In the genomic region with DNA sequence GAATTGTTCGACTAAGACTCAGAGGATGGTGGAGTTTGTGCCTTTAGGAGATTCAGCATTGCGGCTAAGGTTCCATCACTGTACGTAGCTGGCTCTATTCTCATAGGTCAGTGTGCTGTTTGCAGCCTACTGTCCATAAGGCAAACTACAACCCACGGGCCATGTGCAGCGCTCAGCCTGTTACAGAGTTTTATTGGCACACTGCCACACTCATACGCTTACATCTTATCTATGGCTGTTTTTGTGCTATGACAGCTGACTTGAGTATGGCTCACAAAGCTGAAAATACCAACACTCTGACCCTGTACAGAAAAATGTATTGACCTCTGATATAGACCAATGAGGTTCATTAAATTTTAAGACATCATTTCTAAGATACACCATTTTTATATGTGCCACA, we compare ENCODE assay signal across 13 cellular contexts.
A peak's percentile ranks its signal among the peaks of the same experiment; 100 is the strongest.
DNase-seq lines count a peak whose midpoint lies in the region; ATAC-seq, FAIRE-seq and TF ChIP-seq lines count a peak whose summit lies in the region.
"Had no signal": no experiment of that assay in that cellular context is flagged by ENCODE, and none has a peak within 500 bp of the region (broad histone marks: within the 10 kb centered on the region; RNA-seq: fewer than 3 reads in every experiment).

No MANE protein-coding gene starts in this region.

- no peak overlapping the region for H3K4me2 ChIP-seq in neural progenitor cell

- CTCF ChIA-PET in Panc1 (lab: Charles Lee), result no interaction called here

- no peak overlapping the region for H2AFZ ChIP-seq in neural progenitor cell (replicated peaks)

- H3K27ac Mint-ChIP-seq in neural progenitor cell, result no peak overlapping the region
- H3K27ac Mint-ChIP-seq: activated naive CD8-positive, alpha-beta T cell had no signal

- H3K36me3 ChIP-seq in Panc1 (ENCODE audit: control insufficient read depth, insufficient read depth, low read length) (no peaks in the 10 kb centered on the region), small intestine (ENCODE audit: control insufficient read depth in 2 of 2, insufficient read depth in 2 of 2, low read length in 2 of 2) (no peaks in the 10 kb centered on the region), neural progenitor cell (no peaks in the 10 kb centered on the region)
- H3K36me3 ChIP-seq: colonic mucosa had no signal

- peaks cover 2% of the 10 kb centered on the region for H3K36me3 Mint-ChIP-seq in neural progenitor cell
- H3K36me3 Mint-ChIP-seq: natural killer cell had no signal

- intact Hi-C loops in Panc1 (cut with micrococcal nuclease; ENCODE audit: unreplicated experiment), result no loop called here

- ATAC-seq in Panc1, result peak; percentile 58; the same call in 1 of the 2 replicates
- ATAC-seq: natural killer cell had no signal

- 35 to 72% (median 54%) methylated on average over 6 of the region's 6 CpGs for WGBS in small intestine, 3 donors

- FAIRE-seq in small intestine (lab: Jason Lieb, UNC), result no peak

- DNase-seq in NCI-H446 treated with DMSO at 0.1 percent for 48 hours (lab: John Stamatoyannopoulos, UW) (peak; percentile 8), NCI-H446 (lab: John Stamatoyannopoulos, UW) (no peak), Panc1 (ENCODE audit: low read depth, low spot score) (no peak), fibroblast of villous mesenchyme (ENCODE audit: low read depth) (peak; percentile 51), small intestine (peak; percentile 76), globus pallidus (ENCODE audit: low spot score) (no peak), neural progenitor cell (ENCODE audit: low spot score) (no peak), Kasumi-1 (lab: John Stamatoyannopoulos, UW) (no peak)
- DNase-seq: colonic mucosa, natural killer cell, NCI-H2171, PC-3 had no signal

- H3K9me3 Mint-ChIP-seq in neural progenitor cell, result no peaks in the 10 kb centered on the region
- H3K9me3 Mint-ChIP-seq: natural killer cell had no signal

- POLR2A ChIA-PET in Panc1 (lab: Charles Lee), result no interaction called here

- TF ChIP-seq CTCF in Panc1 (IDR thresholded peaks at IDR 0.05) (no peak), fibroblast of villous mesenchyme (IDR thresholded peaks at IDR 0.05; ENCODE audit: insufficient read depth, low read depth, low read length) (no peak), neural progenitor cell (IDR thresholded peaks at IDR 0.05) (no peak)

- H3K9me3 ChIP-seq in Panc1 (ENCODE audit: control insufficient read depth, insufficient read depth, low read depth, low read length) (no peaks in the 10 kb centered on the region), small intestine (ENCODE audit: control insufficient read depth, low read depth) (no peaks in the 10 kb centered on the region), neural progenitor cell (ENCODE audit: low read depth) (no peaks in the 10 kb centered on the region)
- H3K9me3 ChIP-seq: colonic mucosa had no signal

- H3K9ac ChIP-seq in neural progenitor cell, result no peak overlapping the region

- H3F3A ChIP-seq in neural progenitor cell (ENCODE audit: low read depth), result peaks cover 9% of the 10 kb centered on the region

- peaks cover 3% of the 10 kb centered on the region for H3K27me3 Mint-ChIP-seq in neural progenitor cell (ENCODE audit: insufficient read depth, low read depth)
- H3K27me3 Mint-ChIP-seq: activated naive CD8-positive, alpha-beta T cell had no signal

- H3K27me3 ChIP-seq in Panc1 (ENCODE audit: control insufficient read depth, insufficient read depth, low read length) (no peaks in the 10 kb centered on the region), small intestine (ENCODE audit: control insufficient read depth in 2 of 2, insufficient read depth in 2 of 2, low read length in 2 of 2) (no peaks in the 10 kb centered on the region), neural progenitor cell (no peaks in the 10 kb centered on the region)
- H3K27me3 ChIP-seq: colonic mucosa had no signal

- peaks cover 19% of the 10 kb centered on the region for H3K4me1 Mint-ChIP-seq in neural progenitor cell

- in situ Hi-C loops in Panc1 (cut with HindIII; ENCODE audit: low pct_unique_long_range_greater_than_20kb, low sequenced_read_pairs), result no loop called here

- H3K4me1 ChIP-seq in Panc1 (ENCODE audit: control insufficient read depth, insufficient read depth, low read length) (peaks cover 45% of the 10 kb centered on the region), small intestine (ENCODE audit: control insufficient read depth in 2 of 2, insufficient read depth in 1 of 2, low read depth in 1 of 2, low read length in 1 of 2) (peaks cover 5 to 36% of the 10 kb centered on the region in 2 donors), neural progenitor cell (peaks cover 28% of the 10 kb centered on the region)

- no peak overlapping the region for H3K27ac ChIP-seq in Panc1 (ENCODE audit: low read length)
- peak overlapping the region in 1 of 2 donors; percentile 5 for H3K27ac ChIP-seq in small intestine (ENCODE audit: low read depth in 1 of 2, low read length in 1 of 2)
- H3K27ac ChIP-seq in neural progenitor cell, result no peak overlapping the region

- H3K4me3 Mint-ChIP-seq in neural progenitor cell, result no peak overlapping the region
- H3K4me3 Mint-ChIP-seq: activated naive CD8-positive, alpha-beta T cell; natural killer cell had no signal

- BruUV-seq in Panc1 (replicated peaks; lab: Mats Ljungman, UMichigan), result no TSS peak

- no peak overlapping the region for H3K4me3 ChIP-seq in Panc1 (ENCODE audit: low read depth in 2 of 2, low read length in 2 of 2)
- no peak overlapping the region for H3K4me3 ChIP-seq in fibroblast of villous mesenchyme (ENCODE audit: low read depth, low read length)
- no peak overlapping the region for H3K4me3 ChIP-seq in small intestine (ENCODE audit: low read depth in 1 of 2, low read length in 2 of 2)
- H3K4me3 ChIP-seq in neural progenitor cell, result no peak overlapping the region
- H3K4me3 ChIP-seq: colonic mucosa had no signal

- no peaks in the 10 kb centered on the region for H4K20me1 ChIP-seq in neural progenitor cell (ENCODE audit: low read depth)

- H3K79me2 ChIP-seq in neural progenitor cell (ENCODE audit: low read depth), result no peaks in the 10 kb centered on the region

Comparison
In these comparisons a context has a peak if more than half of its experiments do, and no peak if none do; other contexts are left out.
1. DNase-seq: peak in NCI-H446 treated with DMSO at 0.1 percent for 48 hours (single experiment), fibroblast of villous mesenchyme (single experiment) and small intestine (single experiment); none in NCI-H446 (0 of 2), Panc1 (single experiment), globus pallidus (single experiment), neural progenitor cell (single experiment) and Kasumi-1 (0 of 2).